In genomic region chr14:24240110-24240918, GRCh38 we compare ENCODE assay signal across 10 cellular contexts. TPM values are rescaled to one million over a fixed set of nuclear protein-coding genes. Genes with fewer than 3 reads are reported as not detected.
DNase-seq lines count a peak whose midpoint lies in the region; ATAC-seq and TF ChIP-seq lines count a peak whose summit lies in the region.
"Had no signal": no experiment of that assay in that cellular context is flagged by ENCODE, and none has a peak within 500 bp of the region (broad histone marks: within the 10 kb centered on the region; RNA-seq: fewer than 3 reads in every experiment).

No MANE protein-coding gene starts in this region.

- no peak for TF ChIP-seq EP300 in tibial nerve (IDR thresholded peaks at IDR 0.05)

- H3K4me3 ChIP-seq in adipocyte (ENCODE audit: low read length): peak overlapping the region; percentile 93
- no peak overlapping the region for H3K4me3 ChIP-seq in tibial nerve

- H3K36me3 ChIP-seq in adipocyte (ENCODE audit: control insufficient read depth, insufficient read depth, low read length, severe bottlenecking) (peaks cover 57% of the 10 kb centered on the region), tibial nerve (peaks cover 6 to 59% (median 9%) of the 10 kb centered on the region in 3 donors)

- H3K9me3 Mint-ChIP-seq in activated T-cell treated with anti-CD3 and anti-CD28 coated beads, Interleukin-2, amount 50 U/mL, for 4 hours: no peaks in the 10 kb centered on the region
- H3K9me3 Mint-ChIP-seq in mesothelial cell of epicardium: no peaks in the 10 kb centered on the region

- H3K9me3 ChIP-seq in adipocyte (ENCODE audit: control insufficient read depth, low read length): no peaks in the 10 kb centered on the region
- H3K9me3 ChIP-seq in tibial nerve: no peaks in the 10 kb centered on the region
- H3K9me3 ChIP-seq: left lung had no signal

- ATAC-seq in activated T-cell treated with anti-CD3 and anti-CD28 coated beads, Interleukin-2, amount 50 U/mL, for 4 hours: no peak
- ATAC-seq: left lung had no signal

- 87 to 89% methylated on average over 9 of the region's 9 CpGs for WGBS in tibial nerve, 2 donors

- DNase-seq in activated T-cell treated with anti-CD3 and anti-CD28 coated beads, Interleukin-2, amount 50 U/mL, for 4 hours: no peak
- DNase-seq in activated T-cell treated with anti-CD3 and anti-CD28 coated beads for 4 hours (no peak), adipocyte (ENCODE audit: low read depth) (no peak), mesothelial cell of epicardium (ENCODE audit: low spot score in 2 of 2, unreplicated experiment in 2 of 2) (no peak), tibial nerve (ENCODE audit: low spot score in 2 of 2) (no peak), iPS-NIHi7 (ENCODE audit: extremely low spot score) (no peak), NCI-H2107 treated with DMSO at 0.1 percent for 48 hours (lab: John Stamatoyannopoulos, UW; ENCODE audit: unreplicated experiment) (no peak), nucleus accumbens (lab: John Stamatoyannopoulos, UW) (no peak)
- DNase-seq: left lung had no signal

- no peak overlapping the region for H3K27ac Mint-ChIP-seq in mesothelial cell of epicardium

- peak overlapping the region; percentile 97 for H3K4me3 Mint-ChIP-seq in activated T-cell treated with anti-CD3 and anti-CD28 coated beads, Interleukin-2, amount 50 U/mL, for 4 hours
- H3K4me3 Mint-ChIP-seq in mesothelial cell of epicardium: peak overlapping the region; percentile 93

- no peaks in the 10 kb centered on the region for H3K27me3 Mint-ChIP-seq in activated T-cell treated with anti-CD3 and anti-CD28 coated beads, Interleukin-2, amount 50 U/mL, for 4 hours (ENCODE audit: low read depth)
- H3K27me3 Mint-ChIP-seq in mesothelial cell of epicardium (ENCODE audit: low read depth): no peaks in the 10 kb centered on the region

- peak overlapping the region in 3 of 4 donors; percentile 27 to 100 (median 36) for H3K27ac ChIP-seq in tibial nerve
- H3K27ac ChIP-seq: KMS-11 had no signal

- H3K4me1 Mint-ChIP-seq in activated T-cell treated with anti-CD3 and anti-CD28 coated beads, Interleukin-2, amount 50 U/mL, for 4 hours (ENCODE audit: low read depth): peaks cover 69% of the 10 kb centered on the region
- peaks cover 34% of the 10 kb centered on the region for H3K4me1 Mint-ChIP-seq in mesothelial cell of epicardium

- TF ChIP-seq POLR2A in tibial nerve (IDR thresholded peaks at IDR 0.05): no peak

- H3K4me1 ChIP-seq in adipocyte (ENCODE audit: control insufficient read depth, insufficient read depth, low read length) (peaks cover 58% of the 10 kb centered on the region), tibial nerve (peaks cover 0 to 55% (median 30%) of the 10 kb centered on the region in 4 donors)

- TF ChIP-seq CTCF in mesothelial cell of epicardium (IDR thresholded peaks at IDR 0.05; ENCODE audit: unreplicated experiment) (no peak), tibial nerve (IDR thresholded peaks at IDR 0.05) (no peak)

- H3K27me3 ChIP-seq in adipocyte (replicated peaks; ENCODE audit: control insufficient read depth, insufficient read depth, low read length) (no peaks in the 10 kb centered on the region), tibial nerve (no peaks in the 10 kb centered on the region)
- H3K27me3 ChIP-seq: left lung had no signal

- peak overlapping the region; percentile 97 for H3K9ac ChIP-seq in adipocyte (ENCODE audit: low read length)
- H3K9ac ChIP-seq: KMS-11 had no signal

- peaks cover 48% of the 10 kb centered on the region for H3K36me3 Mint-ChIP-seq in activated T-cell treated with anti-CD3 and anti-CD28 coated beads, Interleukin-2, amount 50 U/mL, for 4 hours (ENCODE audit: insufficient read depth)
- peaks cover 29% of the 10 kb centered on the region for H3K36me3 Mint-ChIP-seq in mesothelial cell of epicardium

RNA-seq across cellular contexts. Expression of gene TINF2, which starts 2.1 kb away (rescaled TPM):
- total RNA-seq in activated T-cell treated with anti-CD3 and anti-CD28 coated beads, Interleukin-2, amount 50 U/mL, for 4 hours: 100 to 1,000 TPM in 2 of 3 donors, 10 to 100 TPM in 1; 87.2 to 110 (median 103) TPM
- total RNA-seq in mesothelial cell of epicardium: 49.1 to 55.2 TPM (median 51.1 TPM) in 3 replicates
- 10 to 100 TPM; 53.9 to 66.4 (median 60.8) TPM for total RNA-seq in tibial nerve

RNA-seq across cellular contexts. Expression of gene GMPR2, which starts 7.6 kb away (rescaled TPM):
- total RNA-seq in activated T-cell treated with anti-CD3 and anti-CD28 coated beads, Interleukin-2, amount 50 U/mL, for 4 hours: 10 to 100 TPM; 29.6 to 30.8 (median 29.7) TPM
- total RNA-seq in mesothelial cell of epicardium (72.5 to 78.7 TPM (median 74.1 TPM) in 3 replicates), tibial nerve (10 to 100 TPM; 46.5 to 63.4 (median 57.2) TPM)

RNA-seq across cellular contexts. Expression of gene NEDD8, which starts 8.1 kb away (rescaled TPM):
- total RNA-seq in activated T-cell treated with anti-CD3 and anti-CD28 coated beads, Interleukin-2, amount 50 U/mL, for 4 hours: 100 to 1,000 TPM; 197 to 217 (median 205) TPM
- 148 to 156 TPM (median 155 TPM) in 3 replicates for total RNA-seq in mesothelial cell of epicardium
- 100 to 1,000 TPM in 2 of 4 donors, 10 to 100 TPM in 2; 68.6 to 109 (median 98.3) TPM for total RNA-seq in tibial nerve

RNA-seq across cellular contexts. Expression of gene TGM1, which starts 22.7 kb away (rescaled TPM):
- 1 to 10 TPM; 2.6 to 8.1 (median 2.6) TPM for total RNA-seq in activated T-cell treated with anti-CD3 and anti-CD28 coated beads, Interleukin-2, amount 50 U/mL, for 4 hours
- total RNA-seq in mesothelial cell of epicardium: 9.5 to 12.1 TPM (median 10.2 TPM) in 3 replicates
- 10 to 100 TPM; 13.5 to 53.5 (median 19.4) TPM for total RNA-seq in tibial nerve

RNA-seq across cellular contexts. Expression of gene MDP1, which starts 24.4 kb away (rescaled TPM):
- 10 to 100 TPM; 16.3 to 19.5 (median 18.4) TPM for total RNA-seq in activated T-cell treated with anti-CD3 and anti-CD28 coated beads, Interleukin-2, amount 50 U/mL, for 4 hours
- total RNA-seq in mesothelial cell of epicardium: 18.0 to 18.4 TPM (median 18.3 TPM) in 3 replicates
- 10 to 100 TPM; 16.5 to 48.3 (median 28.9) TPM for total RNA-seq in tibial nerve
